23 cellular contexts compared by ENCODE assay signal in the genomic region with DNA sequence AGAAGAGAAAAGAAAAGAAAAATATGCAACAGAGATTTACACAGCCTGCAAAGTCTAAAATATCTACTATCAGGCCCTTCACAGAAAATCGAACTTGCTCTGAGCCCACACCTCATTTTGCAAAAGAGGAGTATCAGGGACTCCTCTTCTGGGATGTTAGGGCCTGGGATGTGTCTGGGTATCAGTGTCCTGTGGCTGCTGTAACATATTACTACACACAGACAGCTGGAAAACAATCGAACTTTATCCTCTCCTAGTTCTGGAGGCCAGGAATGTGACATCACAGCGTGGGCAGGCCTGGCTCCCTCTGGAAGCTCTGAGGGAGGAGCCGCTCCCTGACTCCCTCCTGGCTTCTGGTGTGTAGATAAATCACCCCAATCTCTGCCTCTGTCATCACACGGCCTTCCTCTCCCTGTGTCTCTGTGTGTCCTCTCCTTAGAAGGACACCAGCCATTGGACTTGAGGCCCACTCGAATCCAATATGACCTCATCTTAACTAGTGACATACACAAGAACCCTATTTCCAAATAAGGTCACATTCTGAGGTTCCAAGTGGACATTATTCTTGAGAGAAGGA. TPM values are rescaled to one million over a fixed set of nuclear protein-coding genes. Genes with fewer than 3 reads are reported as not detected.
A peak's percentile ranks its signal among the peaks of the same experiment; 100 is the strongest.
DNase-seq lines count a peak whose midpoint lies in the region; ATAC-seq and TF ChIP-seq lines count a peak whose summit lies in the region.
"Had no signal": no experiment of that assay in that cellular context is flagged by ENCODE, and none has a peak within 500 bp of the region (broad histone marks: within the 10 kb centered on the region; RNA-seq: fewer than 3 reads in every experiment).

No MANE protein-coding gene starts in this region.

- H3K4me3 ChIP-seq in left ventricle myocardium inferior (no peak overlapping the region), upper lobe of right lung (no peak overlapping the region), H7 (ENCODE audit: insufficient read depth, low read depth, low read length) (no peak overlapping the region)
- H3K4me3 ChIP-seq: esophagus muscularis mucosa, GM12878, heart right ventricle, SK-N-MC, skin epidermis, stomach had no signal

- peak; percentile 42 for DNase-seq in Right ventricle myocardium inferior (ENCODE audit: missing footprints)
- DNase-seq in left ventricle myocardium inferior: no peak
- DNase-seq in caudate nucleus (lab: John Stamatoyannopoulos, UW): peak in 42 of 61 donors; percentile 15 to 88 (median 42)
- peak; percentile 74 for DNase-seq in medulla oblongata (ENCODE audit: extremely low spot score)
- peak; percentile 29 for DNase-seq in upper lobe of right lung
- DNase-seq in foreskin melanocyte: no peak
- DNase-seq in NCI-H187 treated with DMSO at 0.1 percent for 48 hours (lab: John Stamatoyannopoulos, UW): no peak
- DNase-seq in H7: no peak
- DNase-seq: activated CD4-positive, alpha-beta T cell treated with anti-CD3 and anti-CD28 coated beads, Interleukin-2, amount 50 U/mL, for 48 hours; activated gamma-delta T cell treated with Interleukin-2 at 50 U/mL for 16 hours; activated T-cell treated with anti-CD3 and anti-CD28 coated beads for 4 hours; DMS153; effector memory CD4-positive, alpha-beta T cell; heart right ventricle; naive thymus-derived CD8-positive, alpha-beta T cell; NCI-H1436; NCI-H748 treated with DMSO at 0.1 percent for 48 hours; stomach had no signal

- H3K27me3 ChIP-seq in left ventricle myocardium inferior (ENCODE audit: low read depth): peaks cover 49% of the 10 kb centered on the region
- H3K27me3 ChIP-seq in upper lobe of right lung: peaks cover 14% of the 10 kb centered on the region
- H3K27me3 ChIP-seq in H7 (ENCODE audit: control insufficient read depth, insufficient read depth, low read length): no peaks in the 10 kb centered on the region

- H3K9me3 ChIP-seq in left ventricle myocardium inferior (replicated peaks) (no peaks in the 10 kb centered on the region), upper lobe of right lung (no peaks in the 10 kb centered on the region)
- H3K9me3 ChIP-seq: esophagus muscularis mucosa, heart right ventricle, stomach had no signal

- H3K36me3 ChIP-seq in left ventricle myocardium inferior (no peaks in the 10 kb centered on the region), upper lobe of right lung (no peaks in the 10 kb centered on the region), H7 (replicated peaks; ENCODE audit: control insufficient read depth, insufficient read depth, low read length) (no peaks in the 10 kb centered on the region)
- H3K36me3 ChIP-seq: esophagus muscularis mucosa, heart right ventricle, stomach had no signal

- intact Hi-C loops in Right ventricle myocardium inferior (cut with DNase I): no loop called here
- intact Hi-C loops in left ventricle myocardium inferior (cut with micrococcal nuclease): no loop called here
- intact Hi-C loops in upper lobe of right lung (cut with DNase I): no loop called here

- TF ChIP-seq CTCF in left ventricle myocardium inferior (IDR thresholded peaks at IDR 0.05; ENCODE audit: borderline replicate concordance): no peak
- TF ChIP-seq CTCF in upper lobe of right lung (IDR thresholded peaks at IDR 0.05): no peak

- H3K4me1 ChIP-seq in left ventricle myocardium inferior: peaks cover 6% of the 10 kb centered on the region
- no peaks in the 10 kb centered on the region for H3K4me1 ChIP-seq in upper lobe of right lung
- H3K4me1 ChIP-seq: stomach had no signal

- ATAC-seq in Right ventricle myocardium inferior (no peak), upper lobe of right lung (no peak)
- ATAC-seq: GM12878; heart right ventricle; naive thymus-derived CD8-positive, alpha-beta T cell; WTC11 had no signal

- H3K27ac ChIP-seq in left ventricle myocardium inferior (replicated peaks) (no peak overlapping the region), caudate nucleus (ENCODE audit: low read depth, low read length) (peak overlapping the region; percentile 32), upper lobe of right lung (no peak overlapping the region)
- H3K27ac ChIP-seq: esophagus muscularis mucosa, heart right ventricle, SK-N-MC, skin epidermis, stomach had no signal

RNA-seq across cellular contexts. Expression of a gene that starts 52.9 kb away (rescaled TPM):
- total RNA-seq in Right ventricle myocardium inferior (12.3 TPM), left ventricle myocardium inferior (9.7 TPM), upper lobe of right lung (0.09 TPM)
- 7.2 and 7.6 TPM in 2 replicates for total RNA-seq in H7 (2014; rRNA removed; shearing (Covaris generic))
- total RNA-seq: naive thymus-derived CD8-positive, alpha-beta T cell had no signal

Comparison
In these comparisons a context has a peak if more than half of its experiments do, and no peak if none do; other contexts are left out.
1. DNase-seq: peak in Right ventricle myocardium inferior (single experiment), caudate nucleus (42 of 61), medulla oblongata (single experiment) and upper lobe of right lung (single experiment); none in left ventricle myocardium inferior (single experiment), foreskin melanocyte (single experiment), NCI-H187 treated with DMSO at 0.1 percent for 48 hours (single experiment) and H7 (single experiment).